Comparison of ENCODE assay signal across 9 cellular contexts in genomic region chr10:26486985-26487850, GRCh38. TPM values are rescaled to one million over a fixed set of nuclear protein-coding genes. Genes with fewer than 3 reads are reported as not detected.
A peak's percentile ranks its signal among the peaks of the same experiment; 100 is the strongest.
DNase-seq lines count a peak whose midpoint lies in the region; ATAC-seq and TF ChIP-seq lines count a peak whose summit lies in the region.
"Had no signal": no experiment of that assay in that cellular context is flagged by ENCODE, and none has a peak within 500 bp of the region (broad histone marks: within the 10 kb centered on the region; RNA-seq: fewer than 3 reads in every experiment).

No MANE protein-coding gene starts in this region.

- no peak overlapping the region for H4K8ac ChIP-seq in IMR-90 (ENCODE audit: low read depth in 2 of 2, low read length in 2 of 2)

- H3K9me1 ChIP-seq in IMR-90 (ENCODE audit: insufficient read depth, low read length), result no peaks in the 10 kb centered on the region

- in situ Hi-C loops in IMR-90 (cut with MboI; ENCODE audit: low sequenced_read_pairs), result no loop called here

- no peak overlapping the region for H3K56ac ChIP-seq in IMR-90 (ENCODE audit: extremely low read depth, insufficient read depth, low read length)

- TF ChIP-seq CTCF in IMR-90 (conservative IDR thresholded peaks at IDR 0.05; ENCODE audit: low read depth, low read length) (no peak), fibroblast of villous mesenchyme (IDR thresholded peaks at IDR 0.05; ENCODE audit: insufficient read depth, low read depth, low read length) (no peak)

- H3K36me3 ChIP-seq in BLaER1 (peaks cover 82% of the 10 kb centered on the region), IMR-90 (ENCODE audit: control insufficient read depth, insufficient read depth, low read length) (no peaks in the 10 kb centered on the region)

- BruUV-seq in IMR-90 (replicated peaks; lab: Mats Ljungman, UMichigan), result no TSS peak

- no peak overlapping the region for H2AK5ac ChIP-seq in IMR-90 (ENCODE audit: low read depth, low read length)

- H4K91ac ChIP-seq in IMR-90 (ENCODE audit: insufficient read depth, low read depth, low read length), result no peak overlapping the region

- H3K9me3 ChIP-seq in BLaER1, result no peaks in the 10 kb centered on the region
- peaks cover 16% of the 10 kb centered on the region for H3K9me3 ChIP-seq in IMR-90 (ENCODE audit: control insufficient read depth, insufficient read depth, low read length)

- no CpG with 5 or more reads among the region's 11 CpGs for whole genome bisulfite sequencing in IMR-90 (ENCODE audit: extremely low coverage in 2 of 2, insufficient read length in 1 of 2), 2 experiments

- CTCF ChIA-PET in IMR-90 (lab: Yijun Ruan, JAX), result no interaction called here

- no peak overlapping the region for H3K18ac ChIP-seq in IMR-90 (ENCODE audit: low read depth, low read length)

- POLR2A ChIA-PET in IMR-90 (lab: Charles Lee; ENCODE audit: unreplicated experiment), result no interaction called here

- H3K9ac ChIP-seq in BLaER1, result no peak overlapping the region
- H3K9ac ChIP-seq in IMR-90 (ENCODE audit: low read depth, low read length), result no peak overlapping the region
- H3K9ac ChIP-seq: parathyroid adenoma had no signal

- no peak overlapping the region for H3K23ac ChIP-seq in IMR-90 (ENCODE audit: low read depth, low read length)

- no peak overlapping the region for H4K5ac ChIP-seq in IMR-90 (ENCODE audit: low read depth, low read length)

- no peaks in the 10 kb centered on the region for H3K27me3 ChIP-seq in BLaER1
- H3K27me3 ChIP-seq in IMR-90 (ENCODE audit: control insufficient read depth, insufficient read depth, low read length), result no peaks in the 10 kb centered on the region

- TF ChIP-seq POLR2A in IMR-90 (IDR thresholded peaks at IDR 0.05; ENCODE audit: low read depth, low read length), result no peak

- no peak overlapping the region for H2BK15ac ChIP-seq in IMR-90 (ENCODE audit: low read depth, low read length)

- dilution Hi-C loops in IMR-90 (cut with HindIII; ENCODE audit: low sequenced_read_pairs, unreplicated experiment), result no loop called here

- intact Hi-C loops in IMR-90 (cut with micrococcal nuclease), result no loop called here

- DNase-seq in IMR-90, result peak; percentile 37
- peak; percentile 37 for DNase-seq in activated T-cell treated with anti-CD3 and anti-CD28 coated beads for 1 hour (ENCODE audit: low read depth)
- peak; percentile 95 for DNase-seq in fibroblast of villous mesenchyme (ENCODE audit: low read depth)
- peak in 3 of 4 experiments; percentile 40 to 55 (median 53) for DNase-seq in stimulated activated CD4-positive, alpha-beta T cell treated with anti-CD3 and anti-CD28 coated beads, Interleukin-1b, Interleukin-23, amount 100 ng/mL, for 24 hours (ENCODE audit: low read depth in 4 of 4, low spot score in 1 of 4)
- no peak for DNase-seq in NCI-H1436 (lab: John Stamatoyannopoulos, UW)
- DNase-seq in cortex of kidney (lab: John Stamatoyannopoulos, UW), result no peak

- H3K27ac ChIP-seq in BLaER1 (0 out of 2 replicates have a peak overlapping the region, but pooled peaks have one; percentile 1), IMR-90 (ENCODE audit: insufficient read depth, low read length) (no peak overlapping the region)
- H3K27ac ChIP-seq: parathyroid adenoma had no signal

- H2BK5ac ChIP-seq in IMR-90 (ENCODE audit: low read depth, low read length, poor library complexity, severe bottlenecking), result no peak overlapping the region

- H3K4me2 ChIP-seq in BLaER1 (no peak overlapping the region), IMR-90 (ENCODE audit: low read depth, low read length) (no peak overlapping the region)

- peaks cover 100% of the 10 kb centered on the region for H4K20me1 ChIP-seq in BLaER1
- no peaks in the 10 kb centered on the region for H4K20me1 ChIP-seq in IMR-90 (ENCODE audit: insufficient read depth, low read length)

- peak; percentile 76 for ATAC-seq in GM21515 (IDR thresholded peaks at IDR 0.05; ENCODE audit: unreplicated experiment)
- ATAC-seq in IMR-90 (ENCODE audit: low read depth), result no peak

- H3K14ac ChIP-seq in IMR-90 (replicated peaks; ENCODE audit: low read depth, low read length), result no peak overlapping the region

- no peak overlapping the region for H2BK120ac ChIP-seq in IMR-90 (ENCODE audit: low read depth, low read length)

- H2BK20ac ChIP-seq in IMR-90 (ENCODE audit: low read depth, low read length), result no peak overlapping the region

- H3K4me1 ChIP-seq in BLaER1 (peaks cover 45% of the 10 kb centered on the region), IMR-90 (ENCODE audit: control insufficient read depth, insufficient read depth, low read length) (no peaks in the 10 kb centered on the region)
- H3K4me1 ChIP-seq: parathyroid adenoma had no signal

- H3K79me1 ChIP-seq in IMR-90 (ENCODE audit: low read depth in 1 of 2, low read length in 2 of 2), result no peaks in the 10 kb centered on the region

- H3K4me3 ChIP-seq in BLaER1 (no peak overlapping the region), IMR-90 (ENCODE audit: insufficient read depth, low read depth, low read length) (no peak overlapping the region), fibroblast of villous mesenchyme (ENCODE audit: low read depth, low read length) (no peak overlapping the region)

- H3K4ac ChIP-seq in IMR-90 (ENCODE audit: low read depth, low read length), result no peak overlapping the region

- no peak overlapping the region for H2AK9ac ChIP-seq in IMR-90 (replicated peaks; ENCODE audit: low read depth, low read length, poor library complexity)

- no peak for TF ChIP-seq RAD21 in IMR-90 (IDR thresholded peaks at IDR 0.05; ENCODE audit: low read length)

- H2AFZ ChIP-seq in IMR-90 (replicated peaks; ENCODE audit: low read length, poor library complexity), result no peak overlapping the region
- H2AFZ ChIP-seq: parathyroid adenoma had no signal

TF ChIP-seq in IMR-90, 13 proteins besides CTCF, POLR2A, EP300 and RAD21:
- TF ChIP-seq USF2 (IDR thresholded peaks at IDR 0.05; ENCODE audit: low read depth, low read length), result no peak
- TF ChIP-seq CEBPB (IDR thresholded peaks at IDR 0.05; ENCODE audit: low read depth, low read length), result no peak
- no peak for TF ChIP-seq BHLHE40 (IDR thresholded peaks at IDR 0.05; ENCODE audit: low read depth, low read length)
- TF ChIP-seq SMC3 (IDR thresholded peaks at IDR 0.05; ENCODE audit: low read depth, low read length), result no peak
- TF ChIP-seq MAFK (IDR thresholded peaks at IDR 0.05; ENCODE audit: low read depth, low read length), result no peak
- no peak for TF ChIP-seq RCOR1 (IDR thresholded peaks at IDR 0.05; ENCODE audit: insufficient replicate concordance, low read length)
- no peak for TF ChIP-seq RFX5 (IDR thresholded peaks at IDR 0.05; ENCODE audit: low read depth, low read length)
- TF ChIP-seq NFE2L2 (IDR thresholded peaks at IDR 0.05; ENCODE audit: low read depth, low read length), result no peak
- TF ChIP-seq MXI1 (IDR thresholded peaks at IDR 0.05; ENCODE audit: borderline replicate concordance, low read depth, low read length), result no peak
- no peak for TF ChIP-seq CHD1 (IDR thresholded peaks at IDR 0.05; ENCODE audit: low read depth, low read length)
- TF ChIP-seq ELK1 (IDR thresholded peaks at IDR 0.05; ENCODE audit: borderline replicate concordance, low read depth, low read length), result no peak
- TF ChIP-seq MAZ (IDR thresholded peaks at IDR 0.05; ENCODE audit: borderline replicate concordance, low read depth, low read length), result no peak
- no peak for TF ChIP-seq FOS (IDR thresholded peaks at IDR 0.05; ENCODE audit: low read depth, low read length)
TF ChIP-seq in IMR-90: peak in this region for 0.

RNA-seq across cellular contexts. Expression of gene APBB1IP, which starts 49.1 kb away (rescaled TPM):
- total RNA-seq in IMR-90 (2012; rRNA removed) (not detected in 2 replicates), fibroblast of villous mesenchyme (3.2 and 4.3 TPM in 2 replicates)
- not detected in 2 replicates for polyA plus RNA-seq in IMR-90 (2012; rRNA removed)
- polyA plus RNA-seq in IMR-90 (2012; cell fraction: cytosol; rRNA removed), result not detected in 2 replicates
- not detected in 2 replicates for polyA plus RNA-seq in IMR-90 (2012; cell fraction: nucleus; rRNA removed; ENCODE audit: low replicate concordance)

Comparison
In these comparisons a context has a peak if more than half of its experiments do, and no peak if none do; other contexts are left out.
1. DNase-seq: peak in IMR-90 (single experiment), activated T-cell treated with anti-CD3 and anti-CD28 coated beads for 1 hour (single experiment), fibroblast of villous mesenchyme (single experiment) and stimulated activated CD4-positive, alpha-beta T cell treated with anti-CD3 and anti-CD28 coated beads, Interleukin-1b, Interleukin-23, amount 100 ng/mL, for 24 hours (3 of 4); none in NCI-H1436 (single experiment) and cortex of kidney (single experiment).